Comparison of ENCODE assay signal across 19 cellular contexts in genomic region chr4:4521767-4522166, GRCh38.
"Had no signal": no experiment of that assay in that cellular context is flagged by ENCODE, and none has a peak within 500 bp of the region (broad histone marks: within the 10 kb centered on the region; RNA-seq: fewer than 3 reads in every experiment).

No MANE protein-coding gene starts in this region.

- H3K4me3 ChIP-seq: colonic mucosa, heart left ventricle, mucosa of descending colon, ovary, right atrium auricular region, sigmoid colon, skin epidermis, suprapubic skin, tibial artery, upper lobe of right lung had no signal

- H3K36me3 ChIP-seq: colonic mucosa, ovary, right atrium auricular region, sigmoid colon, suprapubic skin, tibial artery, upper lobe of right lung had no signal

- H3K9me3 Mint-ChIP-seq: naive thymus-derived CD8-positive, alpha-beta T cell; neural crest cell had no signal

- H3K9me3 ChIP-seq: colonic mucosa, heart left ventricle, mucosa of descending colon, ovary, right atrium auricular region, sigmoid colon, suprapubic skin, tibial artery, upper lobe of right lung had no signal

- H3K27me3 ChIP-seq: colonic mucosa, heart left ventricle, ovary, right atrium auricular region, sigmoid colon, suprapubic skin, tibial artery, upper lobe of right lung had no signal

- DNase-seq: caudate nucleus; colonic mucosa; dermis blood vessel endothelial cell; foreskin fibroblast; heart left ventricle; hippocampal formation; kidney glomerular epithelial cell; mucosa of descending colon; naive thymus-derived CD8-positive, alpha-beta T cell; nucleus accumbens; ovary; sigmoid colon; stimulated activated naive CD8-positive, alpha-beta T cell treated with anti-CD3 and anti-CD28 coated beads, Interleukin-15, Interleukin-2, amounts not matched to agents 100 U/mL and 50 U/mL, for 24 hours; tibial artery; upper lobe of right lung had no signal

- H3K4me1 ChIP-seq: colonic mucosa, right atrium auricular region, upper lobe of right lung had no signal

- H3K4me3 Mint-ChIP-seq: naive thymus-derived CD8-positive, alpha-beta T cell; neural crest cell had no signal

- ATAC-seq: heart left ventricle; mucosa of descending colon; naive thymus-derived CD8-positive, alpha-beta T cell; stimulated activated naive CD8-positive, alpha-beta T cell treated with anti-CD3 and anti-CD28 coated beads, Interleukin-15, Interleukin-2, amounts not matched to agents 100 U/mL and 50 U/mL, for 24 hours; upper lobe of right lung had no signal

- H3K27ac ChIP-seq: colonic mucosa, right atrium auricular region, tibial artery, upper lobe of right lung had no signal

- H3K27me3 Mint-ChIP-seq: naive thymus-derived CD8-positive, alpha-beta T cell had no signal
